ENCODE assay signal across 28 cellular contexts in genomic region chr1:92240034-92240433, GRCh38. TPM values are rescaled to one million over a fixed set of nuclear protein-coding genes. Genes with fewer than 3 reads are reported as not detected.
DNase-seq lines count a peak whose midpoint lies in the region; ATAC-seq and TF ChIP-seq lines count a peak whose summit lies in the region.
"Had no signal": no experiment of that assay in that cellular context is flagged by ENCODE, and none has a peak within 500 bp of the region (broad histone marks: within the 10 kb centered on the region; RNA-seq: fewer than 3 reads in every experiment).

No MANE protein-coding gene starts in this region.

- WGBS in aorta, 2 donors: 73 to 85% methylated on average over 2 of the region's 2 CpGs

- H3K4me1 Mint-ChIP-seq in activated CD4-positive, alpha-beta T cell treated with anti-CD3 and anti-CD28 coated beads, Interleukin-2, amount 10 ng/mL, durations not matched to agents 24 days and 14 days: no peaks in the 10 kb centered on the region
- no peaks in the 10 kb centered on the region for H3K4me1 Mint-ChIP-seq in activated T-cell treated with anti-CD3 and anti-CD28 coated beads, Interleukin-2, amount 50 U/mL, for 24 hours (ENCODE audit: low read depth)
- H3K4me1 Mint-ChIP-seq: CD4-positive, alpha-beta memory T cell; T-helper 17 cell had no signal

- in situ Hi-C loops in G401 (cut with HindIII; ENCODE audit: low sequenced_read_pairs): no loop called here

- no peaks in the 10 kb centered on the region for H3K36me3 Mint-ChIP-seq in activated CD4-positive, alpha-beta T cell treated with anti-CD3 and anti-CD28 coated beads, Interleukin-2, amount 10 ng/mL, durations not matched to agents 24 days and 14 days (ENCODE audit: low read depth)
- peaks cover 2% of the 10 kb centered on the region for H3K36me3 Mint-ChIP-seq in activated T-cell treated with anti-CD3 and anti-CD28 coated beads, Interleukin-2, amount 50 U/mL, for 24 hours (ENCODE audit: low read depth)
- H3K36me3 Mint-ChIP-seq: CD4-positive, alpha-beta memory T cell had no signal

- no peak for TF ChIP-seq CTCF in MM.1S (IDR thresholded peaks at IDR 0.05; ENCODE audit: low read length)

- no peaks in the 10 kb centered on the region for H4K20me1 ChIP-seq in MM.1S (ENCODE audit: insufficient read depth, low read length)

- H3K27ac ChIP-seq in aorta (ENCODE audit: low read depth in 1 of 2, low read length in 2 of 2) (no peak overlapping the region), MM.1S (ENCODE audit: low read length) (no peak overlapping the region)
- H3K27ac ChIP-seq: A549, RWPE1 had no signal

- H3F3A ChIP-seq in MM.1S (ENCODE audit: insufficient read depth, low read length): no peaks in the 10 kb centered on the region

- no peak overlapping the region for H3K27ac Mint-ChIP-seq in activated CD4-positive, alpha-beta T cell treated with anti-CD3 and anti-CD28 coated beads, Interleukin-2, amount 10 ng/mL, durations not matched to agents 24 days and 14 days
- no peak overlapping the region for H3K27ac Mint-ChIP-seq in activated T-cell treated with anti-CD3 and anti-CD28 coated beads, Interleukin-2, amount 50 U/mL, for 24 hours
- H3K27ac Mint-ChIP-seq: CD4-positive, alpha-beta memory T cell; T-helper 17 cell had no signal

- H2AFZ ChIP-seq in MM.1S (ENCODE audit: low read length): no peak overlapping the region

- intact Hi-C loops in aorta (cut with DNase I): no loop called here
- intact Hi-C loops in activated CD4-positive, alpha-beta T cell treated with anti-CD3 and anti-CD28 coated beads, Interleukin-2, amount 10 ng/mL, durations not matched to agents 24 days and 14 days (cut with micrococcal nuclease): no loop called here

- H3K4me1 ChIP-seq in adipocyte (ENCODE audit: control insufficient read depth, insufficient read depth, low read length) (no peaks in the 10 kb centered on the region), aorta (ENCODE audit: control insufficient read depth in 1 of 2, insufficient read depth in 2 of 2, low read length in 2 of 2) (no peaks in the 10 kb centered on the region), MM.1S (ENCODE audit: low read length) (no peaks in the 10 kb centered on the region)
- H3K4me1 ChIP-seq: A549 had no signal

- H3K9ac ChIP-seq in adipocyte (ENCODE audit: low read length) (no peak overlapping the region), MM.1S (ENCODE audit: low read length) (no peak overlapping the region)

- no peak overlapping the region for H3K4me3 ChIP-seq in adipocyte (ENCODE audit: low read length)
- H3K4me3 ChIP-seq in aorta (ENCODE audit: low read length in 2 of 2): no peak overlapping the region
- no peak overlapping the region for H3K4me3 ChIP-seq in MM.1S (ENCODE audit: low read length)
- H3K4me3 ChIP-seq: A549, GM12878, MG63 had no signal

- H3K27me3 ChIP-seq in adipocyte (replicated peaks; ENCODE audit: control insufficient read depth, insufficient read depth, low read length): no peaks in the 10 kb centered on the region
- no peaks in the 10 kb centered on the region for H3K27me3 ChIP-seq in aorta (ENCODE audit: control insufficient read depth in 1 of 2, insufficient read depth in 2 of 2, low read length in 1 of 2)
- no peaks in the 10 kb centered on the region for H3K27me3 ChIP-seq in MM.1S (replicated peaks; ENCODE audit: insufficient read depth, low read length)
- H3K27me3 ChIP-seq: MG63 had no signal

- no peaks in the 10 kb centered on the region for H3K79me2 ChIP-seq in MM.1S (ENCODE audit: low read length)

- ATAC-seq in aorta (ENCODE audit: low FRiP score): no peak
- ATAC-seq: A549, GM12878, T-helper 17 cell had no signal

- peak; percentile 63 for DNase-seq in G401 (ENCODE audit: low spot score)
- DNase-seq in NCI-H1048 (lab: John Stamatoyannopoulos, UW): peak; percentile 35
- peak; percentile 22 for DNase-seq in adipocyte (ENCODE audit: low read depth)
- DNase-seq in inferior parietal cortex (ENCODE audit: extremely low spot score): peak; percentile 17
- DNase-seq in aorta: no peak
- DNase-seq in MM.1S: no peak
- no peak for DNase-seq in activated CD4-positive, alpha-beta T cell treated with anti-CD3 and anti-CD28 coated beads, Interleukin-2, amount 10 ng/mL, durations not matched to agents 24 days and 14 days
- no peak for DNase-seq in activated T-cell treated with anti-CD3 and anti-CD28 coated beads, Interleukin-2, amount 50 U/mL, for 24 hours
- DNase-seq: AML-193; CD4-positive, alpha-beta memory T cell; COR-L47; DMS53; GDM1; H7; KBM-7; MG63; NCI-H1417; NCI-H1694; NCI-H446; NCI-H524 treated with DMSO at 0.1 percent for 48 hours; SHP77; T-helper 17 cell had no signal

- no peak overlapping the region for H3K4me2 ChIP-seq in MM.1S (ENCODE audit: low read depth, low read length)
- H3K4me2 ChIP-seq: A549 had no signal

- peaks cover 7% of the 10 kb centered on the region for H3K27me3 Mint-ChIP-seq in activated CD4-positive, alpha-beta T cell treated with anti-CD3 and anti-CD28 coated beads, Interleukin-2, amount 10 ng/mL, durations not matched to agents 24 days and 14 days
- peaks cover 7% of the 10 kb centered on the region for H3K27me3 Mint-ChIP-seq in activated T-cell treated with anti-CD3 and anti-CD28 coated beads, Interleukin-2, amount 50 U/mL, for 24 hours

- no peak overlapping the region for H3K4me3 Mint-ChIP-seq in activated CD4-positive, alpha-beta T cell treated with anti-CD3 and anti-CD28 coated beads, Interleukin-2, amount 10 ng/mL, durations not matched to agents 24 days and 14 days
- no peak overlapping the region for H3K4me3 Mint-ChIP-seq in activated T-cell treated with anti-CD3 and anti-CD28 coated beads, Interleukin-2, amount 50 U/mL, for 24 hours
- H3K4me3 Mint-ChIP-seq: CD4-positive, alpha-beta memory T cell; T-helper 17 cell had no signal

- no peaks in the 10 kb centered on the region for H3K9me3 ChIP-seq in adipocyte (ENCODE audit: control insufficient read depth, low read length)
- H3K9me3 ChIP-seq in aorta (ENCODE audit: control insufficient read depth, low read length): no peaks in the 10 kb centered on the region
- H3K9me3 ChIP-seq in MM.1S (replicated peaks; ENCODE audit: insufficient read depth, low read length): no peaks in the 10 kb centered on the region
- H3K9me3 ChIP-seq: A549, MG63 had no signal

- no peaks in the 10 kb centered on the region for H3K9me2 ChIP-seq in MM.1S (replicated peaks; ENCODE audit: insufficient read depth, low read length)

- no peaks in the 10 kb centered on the region for H3K9me3 Mint-ChIP-seq in activated CD4-positive, alpha-beta T cell treated with anti-CD3 and anti-CD28 coated beads, Interleukin-2, amount 10 ng/mL, durations not matched to agents 24 days and 14 days
- no peaks in the 10 kb centered on the region for H3K9me3 Mint-ChIP-seq in activated T-cell treated with anti-CD3 and anti-CD28 coated beads, Interleukin-2, amount 50 U/mL, for 24 hours

- no peaks in the 10 kb centered on the region for H3K36me3 ChIP-seq in adipocyte (ENCODE audit: control insufficient read depth, insufficient read depth, low read length, severe bottlenecking)
- no peaks in the 10 kb centered on the region for H3K36me3 ChIP-seq in aorta (ENCODE audit: control insufficient read depth in 1 of 2, insufficient read depth in 2 of 2, low read length in 1 of 2)
- H3K36me3 ChIP-seq in MM.1S (replicated peaks; ENCODE audit: insufficient read depth, low read length): no peaks in the 10 kb centered on the region

RNA-seq across cellular contexts. Expression of gene C1orf146, which starts 22.3 kb away (rescaled TPM):
- not detected in 2 replicates for total RNA-seq in G401 (2014; rRNA removed; shearing (Covaris generic))
- total RNA-seq in aorta: not detected
- not detected for polyA plus RNA-seq in aorta
- not detected in 2 replicates for total RNA-seq in activated CD4-positive, alpha-beta T cell treated with anti-CD3 and anti-CD28 coated beads, Interleukin-2, amount 10 ng/mL, durations not matched to agents 24 days and 14 days
- total RNA-seq: CD4-positive, alpha-beta memory T cell; Daoy; GM12878; H7; LHCN-M2; SK-MEL-5; T-helper 17 cell had no signal
- polyA plus RNA-seq: A549; CD4-positive, alpha-beta memory T cell; GM12878 had no signal

RNA-seq across cellular contexts. Expression of gene GLMN, which starts 58.8 kb away (rescaled TPM):
- 35.2 and 39.2 TPM in 2 replicates for total RNA-seq in G401 (2014; rRNA removed; shearing (Covaris generic))
- 1 to 10 TPM; 7.6 to 9.9 TPM for total RNA-seq in aorta
- 1 to 10 TPM; 5.6 to 6.9 TPM for polyA plus RNA-seq in aorta
- 24.2 and 28.5 TPM in 2 replicates for total RNA-seq in activated CD4-positive, alpha-beta T cell treated with anti-CD3 and anti-CD28 coated beads, Interleukin-2, amount 10 ng/mL, durations not matched to agents 24 days and 14 days

RNA-seq across cellular contexts. Expression of gene RPAP2, which starts 58.8 kb away (rescaled TPM):
- 17.3 and 38.1 TPM in 2 replicates for total RNA-seq in G401 (2014; rRNA removed; shearing (Covaris generic))
- 10 to 100 TPM; 31.2 to 31.3 TPM for total RNA-seq in aorta
- 10 to 100 TPM in 1 of 2 donors, 1 to 10 TPM in 1; 4.9 to 10.8 TPM for polyA plus RNA-seq in aorta
- total RNA-seq in activated CD4-positive, alpha-beta T cell treated with anti-CD3 and anti-CD28 coated beads, Interleukin-2, amount 10 ng/mL, durations not matched to agents 24 days and 14 days: 39.4 and 46.8 TPM in 2 replicates

Comparison
In these comparisons a context has a peak if more than half of its experiments do, and no peak if none do; other contexts are left out.
1. DNase-seq: peak in G401 (single experiment), NCI-H1048 (single experiment), adipocyte (single experiment) and inferior parietal cortex (single experiment); none in aorta (0 of 2), MM.1S (single experiment), activated CD4-positive, alpha-beta T cell treated with anti-CD3 and anti-CD28 coated beads, Interleukin-2, amount 10 ng/mL, durations not matched to agents 24 days and 14 days (single experiment) and activated T-cell treated with anti-CD3 and anti-CD28 coated beads, Interleukin-2, amount 50 U/mL, for 24 hours (single experiment).